Comparison of ENCODE assay signal across 8 cellular contexts in the genomic region with DNA sequence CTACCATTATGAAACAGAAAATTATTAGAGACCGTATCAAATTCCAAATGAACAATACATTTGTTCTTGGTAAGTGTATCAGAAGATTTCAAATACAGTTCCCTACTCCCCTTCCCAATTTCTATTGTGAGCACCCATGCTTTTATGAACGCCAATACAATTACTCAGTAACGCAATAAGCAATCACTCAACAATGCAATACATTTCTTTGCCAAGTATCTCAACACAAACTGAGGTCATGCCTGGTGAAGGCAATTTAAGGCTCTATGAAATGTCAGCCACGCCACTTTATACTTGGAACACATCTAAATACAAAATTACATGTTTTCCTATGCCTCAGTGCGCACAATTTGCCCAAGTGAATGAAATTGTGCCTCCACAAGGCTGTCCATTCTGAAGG. TPM values are rescaled to one million over a fixed set of nuclear protein-coding genes. Genes with fewer than 3 reads are reported as not detected.
DNase-seq lines count a peak whose midpoint lies in the region; ATAC-seq, FAIRE-seq and TF ChIP-seq lines count a peak whose summit lies in the region.

No MANE protein-coding gene starts in this region.

- H3K4me1 ChIP-seq in A549 (no peaks in the 10 kb centered on the region), HUES48 (ENCODE audit: control insufficient read depth, insufficient read depth, low read length) (peaks cover 16% of the 10 kb centered on the region), mucosa of rectum (ENCODE audit: control insufficient read depth in 2 of 2, insufficient read depth in 2 of 2, low read length in 2 of 2) (peaks cover 4 to 6% of the 10 kb centered on the region in 2 donors)

- H3K27me3 ChIP-seq in HUES48 (ENCODE audit: control insufficient read depth, insufficient read depth, low read length), result no peaks in the 10 kb centered on the region
- H3K27me3 ChIP-seq in mucosa of rectum (ENCODE audit: control insufficient read depth in 2 of 2, insufficient read depth in 2 of 2, low read length in 2 of 2), result no peaks in the 10 kb centered on the region

- whole genome bisulfite sequencing in A549 (ENCODE audit: missing lambda C conversion rate), result 92% methylated on average over 5 of the region's 5 CpGs

- peaks cover 22% of the 10 kb centered on the region for H3K36me3 ChIP-seq in HUES48 (ENCODE audit: control insufficient read depth, insufficient read depth, low read length)
- peaks cover under 1 to 11% of the 10 kb centered on the region in 2 donors for H3K36me3 ChIP-seq in mucosa of rectum (ENCODE audit: control insufficient read depth in 2 of 2, insufficient read depth in 2 of 2, low read length in 2 of 2)

- TF ChIP-seq POLR2A in A549 (IDR thresholded peaks at IDR 0.05; ENCODE audit: low read length), result no peak

- H3K27me3 Mint-ChIP-seq in chondrocyte (ENCODE audit: low read depth), result peaks cover 4% of the 10 kb centered on the region

- H3K36me3 Mint-ChIP-seq in chondrocyte (ENCODE audit: low read depth), result no peaks in the 10 kb centered on the region

- TF ChIP-seq RAD21 in A549 (conservative IDR thresholded peaks at IDR 0.05 in 1 of 2, IDR thresholded peaks at IDR 0.05 in 1 of 2), result no peak

- peak overlapping the region; percentile 87; the same call in 1 of the 2 replicates for H3K9ac ChIP-seq in HUES48 (ENCODE audit: low read depth, low read length)
- peak overlapping the region; percentile 72 to 82 for H3K9ac ChIP-seq in mucosa of rectum (ENCODE audit: low read depth in 1 of 2, low read length in 2 of 2)

- peak overlapping the region; percentile 67 for H3K4me2 ChIP-seq in A549

- peak overlapping the region; percentile 85 for H3K4me3 Mint-ChIP-seq in chondrocyte (ENCODE audit: unreplicated experiment)

- TF ChIP-seq CTCF in A549 (IDR thresholded peaks at IDR 0.05) (no peak), chondrocyte (IDR thresholded peaks at IDR 0.05) (no peak)

- POLR2A ChIA-PET in A549 (lab: Yijun Ruan, JAX), result no interaction called here

- TF ChIP-seq EP300 in A549 (IDR thresholded peaks at IDR 0.05), result no peak

- H3K27ac ChIP-seq in A549, result peak overlapping the region; percentile 77 to 95; a peak in 5 of 6 replicates
- H3K27ac ChIP-seq in HUES48 (ENCODE audit: low read depth, low read length), result peak overlapping the region; percentile 75
- peak overlapping the region; percentile 78 to 85 for H3K27ac ChIP-seq in mucosa of rectum (ENCODE audit: low read depth in 2 of 2, low read length in 2 of 2)

- H3K4me3 ChIP-seq in A549 (peak overlapping the region; percentile 62), HUES48 (ENCODE audit: low read depth, low read length) (peak overlapping the region; percentile 90), mucosa of rectum (ENCODE audit: low read length in 2 of 2) (peak overlapping the region; percentile 76 to 96)

- no peak for ATAC-seq in A549
- ATAC-seq in GM18861 (IDR thresholded peaks at IDR 0.05; ENCODE audit: unreplicated experiment), result no peak
- ATAC-seq in GM21529 (IDR thresholded peaks at IDR 0.05; ENCODE audit: unreplicated experiment), result no peak

- H3K9me3 Mint-ChIP-seq in chondrocyte (ENCODE audit: low read depth), result no peaks in the 10 kb centered on the region

- DNase-seq in A549 (ENCODE audit: low read depth in 1 of 2, low spot score in 1 of 2) (no peak), chondrocyte (ENCODE audit: low spot score) (no peak), DMS114 treated with DMSO at 0.1 percent for 48 hours (lab: John Stamatoyannopoulos, UW; ENCODE audit: unreplicated experiment) (no peak)
- DNase-seq in stimulated activated CD4-positive, alpha-beta T cell treated with anti-CD3 and anti-CD28 coated beads, Interleukin-4, amount 100 ng/mL, for 1 hour, result no peak

- peak; percentile 28 for FAIRE-seq in A549 (lab: Jason Lieb, UNC)

- H3K9me3 ChIP-seq in A549, result peaks cover 5% of the 10 kb centered on the region; the same call in 1 of the 3 replicates
- no peaks in the 10 kb centered on the region for H3K9me3 ChIP-seq in HUES48 (ENCODE audit: control insufficient read depth, insufficient read depth, low read length)
- H3K9me3 ChIP-seq in mucosa of rectum (ENCODE audit: control insufficient read depth in 2 of 2, low read length in 2 of 2), result no peaks in the 10 kb centered on the region

- peak overlapping the region; percentile 54 for H3K27ac Mint-ChIP-seq in chondrocyte (ENCODE audit: unreplicated experiment)

- peaks cover 9% of the 10 kb centered on the region for H3K4me1 Mint-ChIP-seq in chondrocyte (ENCODE audit: low read depth)

- CTCF ChIA-PET in A549 (lab: Yijun Ruan, JAX), result no interaction called here

TF ChIP-seq in A549, 52 proteins besides CTCF, POLR2A, EP300 and RAD21 (continues in another document):
- TF ChIP-seq, protein P1, sequence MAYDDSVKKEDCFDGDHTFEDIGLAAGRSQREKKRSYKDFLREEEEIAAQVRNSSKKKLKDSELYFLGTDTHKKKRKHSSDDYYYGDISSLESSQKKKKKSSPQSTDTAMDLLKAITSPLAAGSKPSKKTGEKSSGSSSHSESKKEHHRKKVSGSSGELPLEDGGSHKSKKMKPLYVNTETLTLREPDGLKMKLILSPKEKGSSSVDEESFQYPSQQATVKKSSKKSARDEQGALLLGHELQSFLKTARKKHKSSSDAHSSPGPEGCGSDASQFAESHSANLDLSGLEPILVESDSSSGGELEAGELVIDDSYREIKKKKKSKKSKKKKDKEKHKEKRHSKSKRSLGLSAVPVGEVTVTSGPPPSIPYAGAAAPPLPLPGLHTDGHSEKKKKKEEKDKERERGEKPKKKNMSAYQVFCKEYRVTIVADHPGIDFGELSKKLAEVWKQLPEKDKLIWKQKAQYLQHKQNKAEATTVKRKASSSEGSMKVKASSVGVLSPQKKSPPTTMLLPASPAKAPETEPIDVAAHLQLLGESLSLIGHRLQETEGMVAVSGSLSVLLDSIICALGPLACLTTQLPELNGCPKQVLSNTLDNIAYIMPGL (CRISPR knock-in tag; IDR thresholded peaks at IDR 0.05; ENCODE audit: borderline replicate concordance), result no peak
- TF ChIP-seq FOSB (CRISPR knock-in tag; IDR thresholded peaks at IDR 0.05) (no peak), HOXB13 (CRISPR knock-in tag; IDR thresholded peaks at IDR 0.05; ENCODE audit: low read depth) (no peak), ZNF302 (CRISPR knock-in tag; IDR thresholded peaks at IDR 0.05) (no peak), MAFK (IDR thresholded peaks at IDR 0.05; ENCODE audit: partially characterized antibody) (no peak), FOSL2 (IDR thresholded peaks at IDR 0.05) (no peak), FOSL2 (CRISPR knock-in tag; IDR thresholded peaks at IDR 0.05) (no peak), KDM5A (IDR thresholded peaks at IDR 0.05) (no peak), TFCP2L1 (CRISPR knock-in tag; IDR thresholded peaks at IDR 0.05) (no peak), SREBF2 (IDR thresholded peaks at IDR 0.05) (no peak)
- TF ChIP-seq, protein P2, sequence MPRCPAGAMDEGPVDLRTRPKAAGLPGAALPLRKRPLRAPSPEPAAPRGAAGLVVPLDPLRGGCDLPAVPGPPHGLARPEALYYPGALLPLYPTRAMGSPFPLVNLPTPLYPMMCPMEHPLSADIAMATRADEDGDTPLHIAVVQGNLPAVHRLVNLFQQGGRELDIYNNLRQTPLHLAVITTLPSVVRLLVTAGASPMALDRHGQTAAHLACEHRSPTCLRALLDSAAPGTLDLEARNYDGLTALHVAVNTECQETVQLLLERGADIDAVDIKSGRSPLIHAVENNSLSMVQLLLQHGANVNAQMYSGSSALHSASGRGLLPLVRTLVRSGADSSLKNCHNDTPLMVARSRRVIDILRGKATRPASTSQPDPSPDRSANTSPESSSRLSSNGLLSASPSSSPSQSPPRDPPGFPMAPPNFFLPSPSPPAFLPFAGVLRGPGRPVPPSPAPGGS (IDR thresholded peaks at IDR 0.05), result no peak
- TF ChIP-seq, protein P3, sequence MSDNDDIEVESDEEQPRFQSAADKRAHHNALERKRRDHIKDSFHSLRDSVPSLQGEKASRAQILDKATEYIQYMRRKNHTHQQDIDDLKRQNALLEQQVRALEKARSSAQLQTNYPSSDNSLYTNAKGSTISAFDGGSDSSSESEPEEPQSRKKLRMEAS (IDR thresholded peaks at IDR 0.05), result no peak
- TF ChIP-seq, protein P4, sequence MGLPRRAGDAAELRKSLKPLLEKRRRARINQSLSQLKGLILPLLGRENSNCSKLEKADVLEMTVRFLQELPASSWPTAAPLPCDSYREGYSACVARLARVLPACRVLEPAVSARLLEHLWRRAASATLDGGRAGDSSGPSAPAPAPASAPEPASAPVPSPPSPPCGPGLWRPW (IDR thresholded peaks at IDR 0.05), result no peak
- TF ChIP-seq, protein P5, sequence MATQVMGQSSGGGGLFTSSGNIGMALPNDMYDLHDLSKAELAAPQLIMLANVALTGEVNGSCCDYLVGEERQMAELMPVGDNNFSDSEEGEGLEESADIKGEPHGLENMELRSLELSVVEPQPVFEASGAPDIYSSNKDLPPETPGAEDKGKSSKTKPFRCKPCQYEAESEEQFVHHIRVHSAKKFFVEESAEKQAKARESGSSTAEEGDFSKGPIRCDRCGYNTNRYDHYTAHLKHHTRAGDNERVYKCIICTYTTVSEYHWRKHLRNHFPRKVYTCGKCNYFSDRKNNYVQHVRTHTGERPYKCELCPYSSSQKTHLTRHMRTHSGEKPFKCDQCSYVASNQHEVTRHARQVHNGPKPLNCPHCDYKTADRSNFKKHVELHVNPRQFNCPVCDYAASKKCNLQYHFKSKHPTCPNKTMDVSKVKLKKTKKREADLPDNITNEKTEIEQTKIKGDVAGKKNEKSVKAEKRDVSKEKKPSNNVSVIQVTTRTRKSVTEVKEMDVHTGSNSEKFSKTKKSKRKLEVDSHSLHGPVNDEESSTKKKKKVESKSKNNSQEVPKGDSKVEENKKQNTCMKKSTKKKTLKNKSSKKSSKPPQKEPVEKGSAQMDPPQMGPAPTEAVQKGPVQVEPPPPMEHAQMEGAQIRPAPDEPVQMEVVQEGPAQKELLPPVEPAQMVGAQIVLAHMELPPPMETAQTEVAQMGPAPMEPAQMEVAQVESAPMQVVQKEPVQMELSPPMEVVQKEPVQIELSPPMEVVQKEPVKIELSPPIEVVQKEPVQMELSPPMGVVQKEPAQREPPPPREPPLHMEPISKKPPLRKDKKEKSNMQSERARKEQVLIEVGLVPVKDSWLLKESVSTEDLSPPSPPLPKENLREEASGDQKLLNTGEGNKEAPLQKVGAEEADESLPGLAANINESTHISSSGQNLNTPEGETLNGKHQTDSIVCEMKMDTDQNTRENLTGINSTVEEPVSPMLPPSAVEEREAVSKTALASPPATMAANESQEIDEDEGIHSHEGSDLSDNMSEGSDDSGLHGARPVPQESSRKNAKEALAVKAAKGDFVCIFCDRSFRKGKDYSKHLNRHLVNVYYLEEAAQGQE (IDR thresholded peaks at IDR 0.05), result no peak

RNA-seq across cellular contexts. Expression of a gene that starts 0.7 kb away (rescaled TPM):
- 20.7 and 24.7 TPM in 2 replicates for polyA plus RNA-seq in A549 (2011; rRNA removed)
- 10.6 and 12.8 TPM in 2 replicates for polyA plus RNA-seq in A549 (2012; cell fraction: cytosol; rRNA removed)
- 4.7 and 7.9 TPM in 2 replicates for polyA plus RNA-seq in A549 (2012; cell fraction: nucleus; rRNA removed)
- polyA plus RNA-seq in A549 (2017; fragmentation: RNase III; extraction: RNeasy Plus Mini Kit Qiagen cat#74134 plus additional on column Dnase treatment), result 9.7 to 10.7 TPM (median 9.8 TPM) in 3 replicates
- polyA minus RNA-seq in A549 (2011; rRNA and poly(A)+ RNA removed), result 13.4 and 16.4 TPM in 2 replicates
- 11.3 to 14.3 TPM (median 11.4 TPM) in 3 replicates for total RNA-seq in chondrocyte
